9 cellular contexts compared by ENCODE assay signal in the genomic region with DNA sequence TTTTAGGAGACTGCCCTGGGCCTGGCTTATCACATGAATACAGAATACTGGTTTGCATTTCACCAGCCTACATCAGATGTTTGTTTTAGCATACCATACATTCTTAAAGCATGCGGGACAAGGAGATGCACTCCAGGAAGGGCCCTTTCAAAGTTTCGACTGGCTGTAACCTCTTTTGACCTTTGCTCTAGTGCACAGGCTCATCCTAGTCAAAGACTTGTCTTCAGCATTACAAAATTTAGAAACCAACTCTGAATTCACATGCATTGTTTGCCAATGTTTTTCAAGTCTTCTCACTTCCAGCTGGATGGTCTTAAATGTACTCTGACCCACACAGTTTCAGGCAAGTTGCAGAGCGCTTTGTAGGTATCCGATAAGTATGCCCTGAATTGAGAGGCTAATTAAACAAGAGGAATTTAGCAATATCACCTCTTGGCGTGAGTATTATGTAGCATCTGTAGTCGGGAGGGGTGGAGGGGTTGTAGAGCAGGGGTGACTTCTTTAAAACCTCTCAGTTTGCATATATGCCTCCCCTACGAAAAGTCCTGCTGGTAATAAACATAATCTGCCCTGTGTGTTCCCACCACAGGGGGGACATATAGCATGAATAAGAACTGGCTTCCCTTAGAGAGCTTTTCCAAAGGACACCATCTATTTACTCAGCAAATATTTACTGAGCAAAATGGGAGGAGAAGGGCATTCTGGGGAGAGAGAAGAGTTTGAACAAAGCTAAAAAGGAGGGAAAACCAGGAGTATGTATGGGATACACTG. TPM values are rescaled to one million over a fixed set of nuclear protein-coding genes. Genes with fewer than 3 reads are reported as not detected.
DNase-seq lines count a peak whose midpoint lies in the region; ATAC-seq, FAIRE-seq and TF ChIP-seq lines count a peak whose summit lies in the region.
"Had no signal": no experiment of that assay in that cellular context is flagged by ENCODE, and none has a peak within 500 bp of the region (broad histone marks: within the 10 kb centered on the region; RNA-seq: fewer than 3 reads in every experiment).

No MANE protein-coding gene starts in this region.

- no peak overlapping the region for H3K23ac ChIP-seq in H1 (ENCODE audit: insufficient read length)

- H3K4ac ChIP-seq in H1 (replicated peaks; ENCODE audit: insufficient read length, low read depth, low read length) = no peak overlapping the region

- no peaks in the 10 kb centered on the region for H3K79me1 ChIP-seq in H1 (ENCODE audit: low read depth, low read length)

- H3K4me2 ChIP-seq in H1 (ENCODE audit: insufficient read depth in 1 of 2, low read depth in 2 of 2, low read length in 2 of 2) = peak overlapping the region; percentile 46 to 66

- ATAC-seq in omental fat pad (ENCODE audit: low FRiP score) (peak; percentile 44), GM18873 (IDR thresholded peaks at IDR 0.05; ENCODE audit: low FRiP score, unreplicated experiment) (no peak), HG02840 (IDR thresholded peaks at IDR 0.05; ENCODE audit: low FRiP score, unreplicated experiment) (no peak)

- H2BK5ac ChIP-seq in H1 (ENCODE audit: low read depth, low read length) = no peak overlapping the region

- no peak for TF ChIP-seq POLR2A in H1 (IDR thresholded peaks at IDR 0.05; ENCODE audit: control extremely low read depth in 1 of 2, low read depth in 2 of 2, low read length in 2 of 2)

- H3K27ac ChIP-seq in H1 (ENCODE audit: low read depth, low read length) (no peak overlapping the region; the same call in 1 of the 2 replicates), ascending aorta (peak overlapping the region in 1 of 2 donors; percentile 31)

- H2BK12ac ChIP-seq in H1 (ENCODE audit: low read depth, low read length) = no peak overlapping the region

- POLR2A ChIA-PET in H1 (lab: Charles Lee; ENCODE audit: partially characterized antibody) = interaction anchor here (0.7 to 1.2 kb wide), 4 partner anchors 13 to 169 kb away, joined by 3 to 5 read pairs (median 3); a partner anchor contains a TSS

- no peak overlapping the region for H4K8ac ChIP-seq in H1 (ENCODE audit: extremely low read depth, insufficient read depth, low read length)

- H3K18ac ChIP-seq in H1 (ENCODE audit: extremely low read depth, low read length) = no peak overlapping the region

- H3K14ac ChIP-seq in H1 (ENCODE audit: insufficient read length) = no peak overlapping the region

- no peak overlapping the region for H2BK20ac ChIP-seq in H1 (ENCODE audit: low read length)

- no peak overlapping the region for H4K5ac ChIP-seq in H1 (ENCODE audit: insufficient read length, low read depth, low read length)

- peaks cover 0 to 2% of the 10 kb centered on the region in 2 experiments for H4K20me1 ChIP-seq in H1 (replicated peaks in 1 of 2; ENCODE audit: control insufficient read depth in 1 of 2, insufficient read depth in 2 of 2, low read length in 2 of 2)

- intact Hi-C loops in ascending aorta (cut with DNase I) = no loop called here

- H3K4me1 ChIP-seq in H1 (replicated peaks in 1 of 4; ENCODE audit: control insufficient read depth in 3 of 4, insufficient read depth in 4 of 4, low read length in 3 of 4) (peaks cover 5 to 26% (median 17%) of the 10 kb centered on the region in 4 experiments; a peak in 6 of 7 replicates), ascending aorta (peaks cover 5 to 7% of the 10 kb centered on the region in 2 donors)

- H3K27me3 ChIP-seq in H1 (replicated peaks in 1 of 4; ENCODE audit: control insufficient read depth in 3 of 4, extremely low read depth in 1 of 4, insufficient read depth in 3 of 4, low read length in 3 of 4) (peaks cover 0 to 9% (median 2%) of the 10 kb centered on the region in 4 experiments; a peak in 4 of 7 replicates), ascending aorta (no peaks in the 10 kb centered on the region)

- 0 out of 7 replicates have a peak overlapping the region, but pooled peaks of 1 of the 4 experiments have one; percentile 45 for H3K9ac ChIP-seq in H1 (replicated peaks in 1 of 4; ENCODE audit: extremely low read depth in 1 of 4, low read depth in 3 of 4, low read length in 3 of 4)

- no peak overlapping the region for H3K56ac ChIP-seq in H1 (replicated peaks; ENCODE audit: insufficient read length, low read depth, low read length)

- H2BK120ac ChIP-seq in H1 (replicated peaks; ENCODE audit: low read depth, low read length) = no peak overlapping the region

- peak; percentile 89 for FAIRE-seq in G401.6 (lab: Jason Lieb, UNC)
- peak; percentile 98 for FAIRE-seq in H1 (lab: Jason Lieb, UNC)

- H2BK15ac ChIP-seq in H1 (ENCODE audit: low read length) = no peak overlapping the region

- no peak overlapping the region for H2AK5ac ChIP-seq in H1 (ENCODE audit: low read depth, low read length)

- H3K36me3 ChIP-seq in H1 (ENCODE audit: control insufficient read depth in 2 of 4, insufficient read depth in 4 of 4, low read length in 3 of 4) (no peaks in the 10 kb centered on the region), ascending aorta (no peaks in the 10 kb centered on the region)

- peak overlapping the region in 2 of 4 experiments; percentile 13 to 45; a peak in 4 of 8 replicates for H3K4me3 ChIP-seq in H1 (ENCODE audit: extremely low read depth in 1 of 4, insufficient read depth in 2 of 4, low read depth in 3 of 4, low read length in 4 of 4)
- no peak overlapping the region for H3K4me3 ChIP-seq in ascending aorta

- CTCF ChIA-PET in H1 (lab: Charles Lee; ENCODE audit: partially characterized antibody) = interaction anchor here (0.8 to 2.6 kb wide), 17 partner anchors 13 to 185 kb away, joined by 3 to 15 read pairs (median 5); a partner anchor contains a TSS

- DNase-seq in NCI-H2227 treated with DMSO at 0.1 percent for 48 hours (lab: John Stamatoyannopoulos, UW) (peak; percentile 23), H1 (ENCODE audit: low read depth in 1 of 2, low spot score in 2 of 2) (no peak), omental fat pad (ENCODE audit: low spot score) (no peak), ascending aorta (ENCODE audit: low spot score in 2 of 2) (no peak), CD1c-positive myeloid dendritic cell (ENCODE audit: extremely low spot score) (no peak)
- DNase-seq: activated gamma-delta T cell had no signal

- WGBS in H1 (ENCODE audit: extremely low coverage in 1 of 2, insufficient coverage in 1 of 2, insufficient read length in 1 of 2, insufficient replicate concordance in 2 of 2, low coverage in 1 of 2, low lambda C conversion rate in 2 of 2, missing lambda C conversion rate in 1 of 2), 2 experiments = 8% methylated on average over 7 of the region's 7 CpGs; no CpG with 5 or more reads in 1 of the 2 experiments

- TF ChIP-seq CTCF in H1 (IDR thresholded peaks at IDR 0.05; ENCODE audit: control extremely low read depth in 1 of 3, insufficient read depth in 1 of 3, low read depth in 1 of 3, low read length in 3 of 3) (no peak), omental fat pad (IDR thresholded peaks at IDR 0.05) (no peak), ascending aorta (IDR thresholded peaks at IDR 0.05) (no peak)

- H3K23me2 ChIP-seq in H1 (ENCODE audit: low read depth, low read length) = no peaks in the 10 kb centered on the region

- 0 out of 3 replicates have a peak, but pooled peaks of 1 of the 2 experiments have one; percentile 33 for TF ChIP-seq EP300 in H1 (IDR thresholded peaks at IDR 0.05; ENCODE audit: borderline replicate concordance in 1 of 2, low read depth in 2 of 2, low read length in 2 of 2)

- no peak overlapping the region for H2AFZ ChIP-seq in H1 (ENCODE audit: low read length)

- no peaks in the 10 kb centered on the region for H3K79me2 ChIP-seq in H1 (ENCODE audit: control insufficient read depth in 1 of 2, insufficient read depth in 2 of 2, low read length in 2 of 2)

- no peak for TF ChIP-seq RAD21 in H1 (IDR thresholded peaks at IDR 0.05 in 1 of 2, conservative IDR thresholded peaks at IDR 0.05 in 1 of 2; ENCODE audit: low read depth in 2 of 2, low read length in 2 of 2)

- no peak overlapping the region for H4K91ac ChIP-seq in H1 (replicated peaks; ENCODE audit: insufficient read length, low read length)

- no peaks in the 10 kb centered on the region for H3K9me3 ChIP-seq in H1 (ENCODE audit: insufficient read depth in 2 of 2, low read depth in 1 of 2, low read length in 1 of 2)
- H3K9me3 ChIP-seq in ascending aorta = no peaks in the 10 kb centered on the region

TF ChIP-seq in H1, 55 proteins besides CTCF, POLR2A, EP300 and RAD21 (continues in another document):
- TF ChIP-seq TEAD4 (IDR thresholded peaks at IDR 0.05; ENCODE audit: low read depth, low read length) (peak; percentile 89), SIN3A (conservative IDR thresholded peaks at IDR 0.05 in 1 of 2, IDR thresholded peaks at IDR 0.05 in 1 of 2; ENCODE audit: low read depth in 1 of 2, low read length in 2 of 2) (no peak), RBBP5 (IDR thresholded peaks at IDR 0.05; ENCODE audit: borderline replicate concordance, low read depth, low read length) (peak; percentile 61; the same call in 1 of the 2 replicates), SRF (IDR thresholded peaks at IDR 0.05; ENCODE audit: low read depth, low read length) (no peak), ASH2L (IDR thresholded peaks at IDR 0.05; ENCODE audit: low read length) (peak; percentile 23), RXRA (IDR thresholded peaks at IDR 0.05; ENCODE audit: insufficient read depth, low read depth, low read length) (peak; percentile 80; the same call in 1 of the 2 replicates)

RNA-seq across cellular contexts. Expression of a gene that starts 24.4 kb away (rescaled TPM):
- total RNA-seq in H1 (2021; fragmentation: NEBNext Ultra II Directional; extraction: Animal tissue kit (Norgen Biotek cat#: 25700)) = 92.5 and 95.9 TPM in 2 replicates
- 55.8 and 64.5 TPM in 2 replicates for polyA plus RNA-seq in H1 (2011; rRNA removed)
- 62.7 TPM for polyA plus RNA-seq in H1 (2011; cell fraction: cytosol; rRNA removed)
- 54.7 TPM for polyA plus RNA-seq in H1 (2011; cell fraction: nucleus; rRNA removed)
- 74.7 to 98.1 TPM (median 80.1 TPM) in 4 replicates for polyA plus RNA-seq in H1 (2012, experiment 1 of 2)
- polyA plus RNA-seq in H1 (2012, experiment 2 of 2) = 12.0 TPM
- 64.4 TPM for polyA plus RNA-seq in H1 (2013, experiment 1 of 2)
- polyA plus RNA-seq in H1 (2013, experiment 2 of 2) = 62.7 TPM
- 83.3 and 95.8 TPM in 2 replicates for polyA minus RNA-seq in H1 (2011; rRNA and poly(A)+ RNA removed)
- 46.4 TPM for polyA minus RNA-seq in H1 (2011; cell fraction: cytosol; rRNA and poly(A)+ RNA removed)
- polyA minus RNA-seq in H1 (2011; cell fraction: nucleus; rRNA and poly(A)+ RNA removed) = 34.2 TPM
- total RNA-seq in omental fat pad (100 to 1,000 TPM in 2 of 4 donors, 10 to 100 TPM in 2; 76.0 to 107 (median 95.8) TPM), ascending aorta (49.1 TPM)

RNA-seq across cellular contexts. Expression of a gene that starts 49.5 kb away (rescaled TPM):
- total RNA-seq in H1 (2021; fragmentation: NEBNext Ultra II Directional; extraction: Animal tissue kit (Norgen Biotek cat#: 25700)) = 2.0 and 3.3 TPM in 2 replicates
- polyA plus RNA-seq in H1 (2011; rRNA removed) = 4.2 and 5.4 TPM in 2 replicates
- 3.4 TPM for polyA plus RNA-seq in H1 (2011; cell fraction: cytosol; rRNA removed)
- 6.3 TPM for polyA plus RNA-seq in H1 (2011; cell fraction: nucleus; rRNA removed)
- 2.0 to 4.0 TPM (median 3.2 TPM) in 4 replicates for polyA plus RNA-seq in H1 (2012, experiment 1 of 2)
- 4.0 TPM for polyA plus RNA-seq in H1 (2012, experiment 2 of 2)
- polyA plus RNA-seq in H1 (2013, experiment 1 of 2) = 1.8 TPM
- polyA plus RNA-seq in H1 (2013, experiment 2 of 2) = 1.5 TPM
- polyA minus RNA-seq in H1 (2011; rRNA and poly(A)+ RNA removed) = 4.0 and 4.2 TPM in 2 replicates
- polyA minus RNA-seq in H1 (2011; cell fraction: cytosol; rRNA and poly(A)+ RNA removed) = 4.2 TPM
- polyA minus RNA-seq in H1 (2011; cell fraction: nucleus; rRNA and poly(A)+ RNA removed) = 2.6 TPM
- total RNA-seq in omental fat pad (100 to 1,000 TPM; 103 to 158 (median 118) TPM), ascending aorta (140 TPM)

Comparison
In these comparisons a context has a peak if more than half of its experiments do, and no peak if none do; other contexts are left out.
1. RNA of a gene that starts 49.5 kb away (total RNA-seq): 140 TPM in ascending aorta (single experiment) and 103 to 158 TPM in omental fat pad; 2.0 to 3.3 TPM in H1; every median in the first group is over 10 times any median in the second.